In genomic region chr16:71610936-71611871, GRCh38 we compare ENCODE assay signal across 8 cellular contexts.
A peak's percentile ranks its signal among the peaks of the same experiment; 100 is the strongest.
DNase-seq lines count a peak whose midpoint lies in the region; TF ChIP-seq lines count a peak whose summit lies in the region.

No MANE protein-coding gene starts in this region.

- POLR2A ChIA-PET in HEK293 (lab: Yijun Ruan, JAX) = interaction anchor here (1.5 kb wide), 1 partner anchor 17 kb away, joined by 4 read pairs; no protein-coding TSS in a partner anchor

- H3K36me3 ChIP-seq in HEK293 (ENCODE audit: control insufficient read depth in 2 of 2, insufficient read depth in 1 of 2, low read length in 2 of 2) (no peaks in the 10 kb centered on the region), brain microvascular endothelial cell (replicated peaks) (no peaks in the 10 kb centered on the region)

- CTCF ChIA-PET in HEK293 (lab: Yijun Ruan, JAX) = interaction anchor here (0.6 to 4.4 kb wide), 54 partner anchors 9 to 808 kb away, joined by 3 to 48 read pairs (median 6); partner anchors contain the start of genes CHST4 and TAT

- DNase-seq in DMS53 treated with DMSO at 0.1 percent for 48 hours (lab: John Stamatoyannopoulos, UW; ENCODE audit: unreplicated experiment) = peak; percentile 48
- DNase-seq in NCI-H1694 (lab: John Stamatoyannopoulos, UW) = peak; percentile 38
- DNase-seq in brain microvascular endothelial cell = peak; percentile 44
- DNase-seq in islet precursor cell = peak; percentile 94
- DNase-seq in stimulated activated CD4-positive, alpha-beta T cell treated with anti-CD3 and anti-CD28 coated beads, Interleukin-2, amount 100 ng/mL, for 24 hours = peak; percentile 86 to 88
- no peak for DNase-seq in middle frontal gyrus (ENCODE audit: extremely low spot score, low spot score)

- H3K9me3 ChIP-seq in HEK293 (ENCODE audit: control insufficient read depth, insufficient read depth, low read depth, low read length) = no peaks in the 10 kb centered on the region

- H3K4me3 ChIP-seq in HEK293 (ENCODE audit: low read depth, low read length) (no peak overlapping the region), brain microvascular endothelial cell (ENCODE audit: low read depth, low read length) (no peak overlapping the region)

- in situ Hi-C loops in brain microvascular endothelial cell (cut with HindIII; ENCODE audit: low pct_ligation_motif_present, low sequenced_read_pairs) = no loop called here

- no peak overlapping the region for H3K27ac ChIP-seq in HEK293 (ENCODE audit: extremely low read depth, low read depth, low read length)
- H3K27ac ChIP-seq in VCaP = no peak overlapping the region
- H3K27ac ChIP-seq in brain microvascular endothelial cell = no peak overlapping the region

- no peaks in the 10 kb centered on the region for H3K4me1 ChIP-seq in HEK293 (ENCODE audit: control insufficient read depth, insufficient read depth, low read length)

- TF ChIP-seq CTCF in HEK293 (tag by site-specific recombination; IDR thresholded peaks at IDR 0.05) (peak; percentile 91), VCaP (conservative IDR thresholded peaks at IDR 0.05) (peak; percentile 91), brain microvascular endothelial cell (IDR thresholded peaks at IDR 0.05; ENCODE audit: low read depth, low read length, missing control alignments) (peak; percentile 99)

- no peaks in the 10 kb centered on the region for H3K27me3 ChIP-seq in brain microvascular endothelial cell (replicated peaks)

TF ChIP-seq in HEK293, 187 proteins besides CTCF, POLR2A, EP300 and RAD21 (continues in another document):
- no peak for TF ChIP-seq ZNF560 (tag by site-specific recombination; IDR thresholded peaks at IDR 0.05; ENCODE audit: borderline replicate concordance)
- TF ChIP-seq, protein P1, sequence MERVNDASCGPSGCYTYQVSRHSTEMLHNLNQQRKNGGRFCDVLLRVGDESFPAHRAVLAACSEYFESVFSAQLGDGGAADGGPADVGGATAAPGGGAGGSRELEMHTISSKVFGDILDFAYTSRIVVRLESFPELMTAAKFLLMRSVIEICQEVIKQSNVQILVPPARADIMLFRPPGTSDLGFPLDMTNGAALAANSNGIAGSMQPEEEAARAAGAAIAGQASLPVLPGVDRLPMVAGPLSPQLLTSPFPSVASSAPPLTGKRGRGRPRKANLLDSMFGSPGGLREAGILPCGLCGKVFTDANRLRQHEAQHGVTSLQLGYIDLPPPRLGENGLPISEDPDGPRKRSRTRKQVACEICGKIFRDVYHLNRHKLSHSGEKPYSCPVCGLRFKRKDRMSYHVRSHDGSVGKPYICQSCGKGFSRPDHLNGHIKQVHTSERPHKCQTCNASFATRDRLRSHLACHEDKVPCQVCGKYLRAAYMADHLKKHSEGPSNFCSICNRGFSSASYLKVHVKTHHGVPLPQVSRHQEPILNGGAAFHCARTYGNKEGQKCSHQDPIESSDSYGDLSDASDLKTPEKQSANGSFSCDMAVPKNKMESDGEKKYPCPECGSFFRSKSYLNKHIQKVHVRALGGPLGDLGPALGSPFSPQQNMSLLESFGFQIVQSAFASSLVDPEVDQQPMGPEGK (tag by site-specific recombination; IDR thresholded peaks at IDR 0.05) = 0 out of 2 replicates have a peak, but pooled peaks have one; percentile 20
- no peak for TF ChIP-seq YY1 (tag by site-specific recombination; IDR thresholded peaks at IDR 0.05)
- no peak for TF ChIP-seq MEIS1 (CRISPR knock-in tag; IDR thresholded peaks at IDR 0.05; ENCODE audit: borderline replicate concordance)
- no peak for TF ChIP-seq KLF8 (tag by site-specific recombination; IDR thresholded peaks at IDR 0.05)
- TF ChIP-seq ZNF792 (tag by site-specific recombination; IDR thresholded peaks at IDR 0.05) = no peak
- no peak for TF ChIP-seq ZBTB17 (tag by site-specific recombination; IDR thresholded peaks at IDR 0.05)
- no peak for TF ChIP-seq ZNF132 (tag by site-specific recombination; IDR thresholded peaks at IDR 0.05; ENCODE audit: borderline replicate concordance)
- TF ChIP-seq ZNF223 (tag by site-specific recombination; IDR thresholded peaks at IDR 0.05) = no peak
- TF ChIP-seq, protein P2, sequence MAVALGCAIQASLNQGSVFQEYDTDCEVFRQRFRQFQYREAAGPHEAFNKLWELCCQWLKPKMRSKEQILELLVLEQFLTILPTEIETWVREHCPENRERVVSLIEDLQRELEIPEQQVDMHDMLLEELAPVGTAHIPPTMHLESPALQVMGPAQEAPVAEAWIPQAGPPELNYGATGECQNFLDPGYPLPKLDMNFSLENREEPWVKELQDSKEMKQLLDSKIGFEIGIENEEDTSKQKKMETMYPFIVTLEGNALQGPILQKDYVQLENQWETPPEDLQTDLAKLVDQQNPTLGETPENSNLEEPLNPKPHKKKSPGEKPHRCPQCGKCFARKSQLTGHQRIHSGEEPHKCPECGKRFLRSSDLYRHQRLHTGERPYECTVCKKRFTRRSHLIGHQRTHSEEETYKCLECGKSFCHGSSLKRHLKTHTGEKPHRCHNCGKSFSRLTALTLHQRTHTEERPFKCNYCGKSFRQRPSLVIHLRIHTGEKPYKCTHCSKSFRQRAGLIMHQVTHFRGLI (tag by site-specific recombination; IDR thresholded peaks at IDR 0.05) = no peak
- no peak for TF ChIP-seq ZNF624 (tag by site-specific recombination; IDR thresholded peaks at IDR 0.05)
- no peak for TF ChIP-seq OSR2 (tag by site-specific recombination; IDR thresholded peaks at IDR 0.05)
- TF ChIP-seq ZNF510 (tag by site-specific recombination; IDR thresholded peaks at IDR 0.05; ENCODE audit: insufficient replicate concordance) = no peak
- peak; percentile 83 for TF ChIP-seq ZNF335 (tag by site-specific recombination; conservative IDR thresholded peaks at IDR 0.05)
- no peak for TF ChIP-seq ZNF23 (tag by site-specific recombination; IDR thresholded peaks at IDR 0.05; ENCODE audit: borderline replicate concordance)
- TF ChIP-seq ZNF133 (tag by site-specific recombination; IDR thresholded peaks at IDR 0.05) = no peak
- TF ChIP-seq ZXDB (tag by site-specific recombination; IDR thresholded peaks at IDR 0.05) = no peak
- no peak for TF ChIP-seq ZNF610 (tag by site-specific recombination; IDR thresholded peaks at IDR 0.05; ENCODE audit: borderline replicate concordance)
- TF ChIP-seq, protein P3, sequence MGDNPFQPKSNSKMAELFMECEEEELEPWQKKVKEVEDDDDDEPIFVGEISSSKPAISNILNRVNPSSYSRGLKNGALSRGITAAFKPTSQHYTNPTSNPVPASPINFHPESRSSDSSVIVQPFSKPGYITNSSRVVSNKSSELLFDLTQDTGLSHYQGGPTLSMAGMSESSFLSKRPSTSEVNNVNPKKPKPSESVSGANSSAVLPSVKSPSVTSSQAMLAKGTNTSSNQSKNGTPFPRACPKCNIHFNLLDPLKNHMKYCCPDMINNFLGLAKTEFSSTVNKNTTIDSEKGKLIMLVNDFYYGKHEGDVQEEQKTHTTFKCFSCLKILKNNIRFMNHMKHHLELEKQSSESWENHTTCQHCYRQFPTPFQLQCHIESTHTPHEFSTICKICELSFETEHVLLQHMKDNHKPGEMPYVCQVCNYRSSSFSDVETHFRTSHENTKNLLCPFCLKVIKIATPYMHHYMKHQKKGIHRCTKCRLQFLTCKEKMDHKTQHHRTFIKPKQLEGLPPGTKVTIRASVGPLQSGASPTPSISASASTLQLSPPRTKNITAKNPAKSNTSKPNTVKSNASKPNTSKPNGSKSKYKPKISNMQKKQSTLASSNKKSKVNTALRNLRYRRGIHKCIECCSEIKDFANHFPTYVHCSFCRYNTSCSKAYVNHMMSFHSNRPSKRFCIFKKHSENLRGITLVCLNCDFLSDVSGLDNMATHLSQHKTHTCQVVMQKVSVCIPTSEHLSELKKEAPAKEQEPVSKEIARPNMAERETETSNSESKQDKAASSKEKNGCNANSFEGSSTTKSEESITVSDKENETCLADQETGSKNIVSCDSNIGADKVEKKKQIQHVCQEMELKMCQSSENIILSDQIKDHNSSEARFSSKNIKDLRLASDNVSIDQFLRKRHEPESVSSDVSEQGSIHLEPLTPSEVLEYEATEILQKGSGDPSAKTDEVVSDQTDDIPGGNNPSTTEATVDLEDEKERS (tag by site-specific recombination; IDR thresholded peaks at IDR 0.05) = no peak
- TF ChIP-seq ZNF561 (tag by site-specific recombination; IDR thresholded peaks at IDR 0.05; ENCODE audit: borderline replicate concordance) = peak; percentile 11; the same call in 1 of the 2 replicates
- TF ChIP-seq ZNF24 (tag by site-specific recombination; IDR thresholded peaks at IDR 0.05) = no peak
- peak; percentile 61; the same call in 1 of the 2 replicates for TF ChIP-seq GLIS1 (tag by site-specific recombination; IDR thresholded peaks at IDR 0.05)
- TF ChIP-seq ZNF548 (tag by site-specific recombination; IDR thresholded peaks at IDR 0.05) = no peak
- peak; percentile 47; the same call in 1 of the 2 replicates for TF ChIP-seq ZBTB6 (tag by site-specific recombination; IDR thresholded peaks at IDR 0.05)
- TF ChIP-seq ZNF660 (tag by site-specific recombination; IDR thresholded peaks at IDR 0.05) = 0 out of 2 replicates have a peak, but pooled peaks have one; percentile 47
- no peak for TF ChIP-seq RBAK (tag by site-specific recombination; IDR thresholded peaks at IDR 0.05)
- TF ChIP-seq KLF9 (tag by site-specific recombination; IDR thresholded peaks at IDR 0.05; ENCODE audit: low read depth) = no peak
- TF ChIP-seq, protein P4, sequence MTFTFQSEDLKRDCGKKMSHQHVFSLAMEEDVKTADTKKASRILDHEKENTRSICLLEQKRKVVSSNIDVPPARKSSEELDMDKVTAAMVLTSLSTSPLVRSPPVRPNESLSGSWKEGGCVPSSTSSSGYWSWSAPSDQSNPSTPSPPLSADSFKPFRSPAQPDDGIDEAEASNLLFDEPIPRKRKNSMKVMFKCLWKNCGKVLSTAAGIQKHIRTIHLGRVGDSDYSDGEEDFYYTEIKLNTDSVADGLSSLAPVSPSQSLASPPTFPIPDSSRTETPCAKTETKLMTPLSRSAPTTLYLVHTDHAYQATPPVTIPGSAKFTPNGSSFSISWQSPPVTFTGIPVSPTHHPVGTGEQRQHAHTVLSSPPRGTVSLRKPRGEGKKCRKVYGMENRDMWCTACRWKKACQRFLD (tag by site-specific recombination; IDR thresholded peaks at IDR 0.05) = no peak
- no peak for TF ChIP-seq ZNF777 (tag by site-specific recombination; IDR thresholded peaks at IDR 0.05; ENCODE audit: borderline replicate concordance)
